1 cellular context compared by ENCODE assay signal in genomic region chr14:29463727-29464370, GRCh38.
TF ChIP-seq lines count a peak whose summit lies in the region.

No MANE protein-coding gene starts in this region.

TF ChIP-seq in GM23338, 12 proteins besides CTCF, POLR2A, EP300 and RAD21 (continued from another document):
- TF ChIP-seq ZNF462 (CRISPR knock-in tag; IDR thresholded peaks at IDR 0.05) (no peak), NANOG (IDR thresholded peaks at IDR 0.05; ENCODE audit: borderline replicate concordance) (no peak), POLR2AphosphoS5 (IDR thresholded peaks at IDR 0.05; ENCODE audit: low read depth) (no peak), ZNF331 (CRISPR knock-in tag; IDR thresholded peaks at IDR 0.05; ENCODE audit: low read depth) (no peak), ZNF114 (CRISPR knock-in tag; IDR thresholded peaks at IDR 0.05) (no peak), JUNB (IDR thresholded peaks at IDR 0.05; ENCODE audit: unreplicated experiment) (no peak), REST (IDR thresholded peaks at IDR 0.05; ENCODE audit: unreplicated experiment) (no peak)
